Comparison of ENCODE assay signal across 29 cellular contexts in genomic region chr6:36700071-36700811, GRCh38.
"Had no signal": no experiment of that assay in that cellular context is flagged by ENCODE, and none has a peak within 500 bp of the region (broad histone marks: within the 10 kb centered on the region; RNA-seq: fewer than 3 reads in every experiment).

No MANE protein-coding gene starts in this region.

- H3K9me3 ChIP-seq: breast epithelium, esophagus squamous epithelium, left lung, lower lobe of right lung, ovary, prostate gland, stomach, thyroid gland, upper lobe of left lung, vagina had no signal

- H3K9me3 Mint-ChIP-seq: activated naive CD4-positive, alpha-beta T cell treated with anti-CD3 and anti-CD28 coated beads, Interleukin-2, amount 50 U/mL, for 24 hours; activated naive CD8-positive, alpha-beta T cell treated with anti-CD3 and anti-CD28 coated beads, Interleukin-2, amount 50 U/mL, for 24 hours; central memory CD8-positive, alpha-beta T cell; natural killer cell treated with Interleukin-12 subunit alpha and Interleukin-12 subunit beta and Interleukin-15 and Interleukin-18, amount 100 ng/mL, for 72 hours had no signal

- H3K27me3 Mint-ChIP-seq: activated naive CD4-positive, alpha-beta T cell treated with anti-CD3 and anti-CD28 coated beads, Interleukin-2, amount 50 U/mL, for 24 hours; activated naive CD8-positive, alpha-beta T cell treated with anti-CD3 and anti-CD28 coated beads, Interleukin-2, amount 50 U/mL, for 24 hours; stimulated activated naive B cell treated with anti-CD40 and anti-IgM and Interleukin-4, amounts not matched to agents 10 μg/mL and 1 μg/mL and 100 μg/mL, for 72 hours had no signal

- H3K36me3 ChIP-seq: breast epithelium, esophagus squamous epithelium, heart right ventricle, left lung, lower lobe of right lung, ovary, prostate gland, stomach, thyroid gland, upper lobe of left lung, vagina had no signal

- H3K4me1 ChIP-seq: breast epithelium, lower lobe of right lung, prostate gland, vagina had no signal

- H3K4me3 ChIP-seq: breast epithelium, esophagus squamous epithelium, heart right ventricle, left lung, lower lobe of right lung, ovary, prostate gland, skin epidermis, stomach, thyroid gland, upper lobe of left lung, vagina had no signal

- DNase-seq: activated CD4-positive, alpha-beta T cell treated with anti-CD3 and anti-CD28 coated beads for 4 hours; activated CD4-positive, alpha-beta T cell treated with anti-CD3 and anti-CD28 coated beads, Interleukin-2, amount 50 U/mL, for 4 hours; activated CD8-positive, alpha-beta memory T cell treated with anti-CD3 and anti-CD28 coated beads for 24 hours; activated naive CD8-positive, alpha-beta T cell treated with anti-CD3 and anti-CD28 coated beads, Interleukin-2, amount 50 U/mL, for 24 hours; amygdala; effector CD8-positive, alpha-beta T cell; esophagus squamous epithelium; foreskin melanocyte; heart right ventricle; left lung; lower lobe of right lung; mesenchymal stem cell; retina; stimulated activated CD4-positive, alpha-beta T cell treated with anti-CD3 and anti-CD28 coated beads, Interleukin-4, amount 100 ng/mL, for 4 hours; stimulated activated CD8-positive, alpha-beta memory T cell treated with anti-CD3 and anti-CD28 coated beads, Interleukin-4, amount 100 ng/mL, for 48 hours; stimulated activated naive B cell treated with anti-CD40 and anti-IgM and Interleukin-4, amounts not matched to agents 10 μg/mL and 1 μg/mL and 100 μg/mL, for 72 hours; stomach; T-helper 1 cell; thyroid gland; upper lobe of left lung had no signal

- H3K27me3 ChIP-seq: breast epithelium, esophagus squamous epithelium, heart right ventricle, left lung, ovary, thyroid gland, upper lobe of left lung, vagina had no signal

- H3K27ac Mint-ChIP-seq: activated naive CD4-positive, alpha-beta T cell treated with anti-CD3 and anti-CD28 coated beads, Interleukin-2, amount 50 U/mL, for 24 hours; activated naive CD8-positive, alpha-beta T cell treated with anti-CD3 and anti-CD28 coated beads, Interleukin-2, amount 50 U/mL, for 24 hours; stimulated activated naive B cell treated with anti-CD40 and anti-IgM and Interleukin-4, amounts not matched to agents 10 μg/mL and 1 μg/mL and 100 μg/mL, for 72 hours had no signal

- ATAC-seq: activated naive CD8-positive, alpha-beta T cell treated with anti-CD3 and anti-CD28 coated beads, Interleukin-2, amount 50 U/mL, for 24 hours; natural killer cell treated with Interleukin-12 subunit alpha and Interleukin-12 subunit beta and Interleukin-15 and Interleukin-18, amount 100 ng/mL, for 72 hours; sciatic nerve had no signal

- H3K4me3 Mint-ChIP-seq: activated naive CD4-positive, alpha-beta T cell treated with anti-CD3 and anti-CD28 coated beads, Interleukin-2, amount 50 U/mL, for 24 hours; activated naive CD8-positive, alpha-beta T cell treated with anti-CD3 and anti-CD28 coated beads, Interleukin-2, amount 50 U/mL, for 24 hours; central memory CD8-positive, alpha-beta T cell; stimulated activated naive B cell treated with anti-CD40 and anti-IgM and Interleukin-4, amounts not matched to agents 10 μg/mL and 1 μg/mL and 100 μg/mL, for 72 hours had no signal

- H3K36me3 Mint-ChIP-seq: activated naive CD4-positive, alpha-beta T cell treated with anti-CD3 and anti-CD28 coated beads, Interleukin-2, amount 50 U/mL, for 24 hours; natural killer cell treated with Interleukin-12 subunit alpha and Interleukin-12 subunit beta and Interleukin-15 and Interleukin-18, amount 100 ng/mL, for 72 hours had no signal
